Comparison of ENCODE assay signal across 13 cellular contexts in genomic region chr11:119491753-119492455, GRCh38.
DNase-seq lines count a peak whose midpoint lies in the region; ATAC-seq, FAIRE-seq and TF ChIP-seq lines count a peak whose summit lies in the region.
"Had no signal": no experiment of that assay in that cellular context is flagged by ENCODE, and none has a peak within 500 bp of the region (broad histone marks: within the 10 kb centered on the region; RNA-seq: fewer than 3 reads in every experiment).

No MANE protein-coding gene starts in this region.

- H2BK15ac ChIP-seq in H1 (ENCODE audit: low read length), result no peak overlapping the region

- intact Hi-C loops in MCF 10A (cut with micrococcal nuclease) (no loop called here), breast epithelium (cut with DNase I; ENCODE audit: low total_unique reads) (no loop called here)

- H3K9ac ChIP-seq in H1 (replicated peaks in 1 of 4; ENCODE audit: extremely low read depth in 1 of 4, low read depth in 3 of 4, low read length in 3 of 4), result no peak overlapping the region

- H3K4me1 ChIP-seq in breast epithelium, result no peaks in the 10 kb centered on the region
- peaks cover 0 to 5% (median 2%) of the 10 kb centered on the region in 4 experiments; a peak in 5 of 7 replicates for H3K4me1 ChIP-seq in H1 (replicated peaks in 1 of 4; ENCODE audit: control insufficient read depth in 3 of 4, insufficient read depth in 4 of 4, low read length in 3 of 4)
- H3K4me1 ChIP-seq in thoracic aorta (ENCODE audit: control insufficient read depth in 1 of 2, low read depth in 2 of 2), result no peaks in the 10 kb centered on the region
- H3K4me1 ChIP-seq: right atrium auricular region had no signal

- H2BK120ac ChIP-seq in H1 (replicated peaks; ENCODE audit: low read depth, low read length), result no peak overlapping the region

- H3K79me1 ChIP-seq in H1 (ENCODE audit: low read depth, low read length), result no peaks in the 10 kb centered on the region

- H3K56ac ChIP-seq in H1 (replicated peaks; ENCODE audit: insufficient read length, low read depth, low read length), result no peak overlapping the region

- peaks cover 0 to 5% of the 10 kb centered on the region in 2 experiments for H4K20me1 ChIP-seq in H1 (replicated peaks in 1 of 2; ENCODE audit: control insufficient read depth in 1 of 2, insufficient read depth in 2 of 2, low read length in 2 of 2)

- H3K27ac Mint-ChIP-seq in MCF 10A (ENCODE audit: low read depth, unreplicated experiment), result no peak overlapping the region
- H3K27ac Mint-ChIP-seq: activated naive CD4-positive, alpha-beta T cell treated with anti-CD3 and anti-CD28 coated beads, Interleukin-2, amount 10 ng/mL, durations not matched to agents 7 days and 5 days; stimulated activated naive CD8-positive, alpha-beta T cell treated with anti-CD3 and anti-CD28 coated beads, Interleukin-15, Interleukin-2, amounts not matched to agents 100 ng/mL and 50 ng/mL, for 24 hours; T-helper 1 cell treated with Interleukin-12 subunit alpha and Interleukin-12 subunit beta and Interleukin-4 antibody, amounts not matched to agents 30 μg/mL and 1 μg/mL, for 36 hours had no signal

- no peak overlapping the region for H4K5ac ChIP-seq in H1 (ENCODE audit: insufficient read length, low read depth, low read length)

- H2BK12ac ChIP-seq in H1 (ENCODE audit: low read depth, low read length), result no peak overlapping the region

- H3K27ac ChIP-seq in breast epithelium (no peak overlapping the region), H1 (ENCODE audit: low read depth, low read length) (no peak overlapping the region), thoracic aorta (no peak overlapping the region)
- H3K27ac ChIP-seq: right atrium auricular region had no signal

- no TSS peak for BruUV-seq in MCF 10A (replicated peaks; lab: Mats Ljungman, UMichigan)

- H3K4me1 Mint-ChIP-seq in MCF 10A (ENCODE audit: insufficient read depth, unreplicated experiment), result no peaks in the 10 kb centered on the region
- H3K4me1 Mint-ChIP-seq: activated naive CD4-positive, alpha-beta T cell treated with anti-CD3 and anti-CD28 coated beads, Interleukin-2, amount 10 ng/mL, durations not matched to agents 7 days and 5 days had no signal

- H3K9me3 Mint-ChIP-seq in MCF 10A (ENCODE audit: unreplicated experiment), result no peaks in the 10 kb centered on the region
- H3K9me3 Mint-ChIP-seq: activated naive CD4-positive, alpha-beta T cell treated with anti-CD3 and anti-CD28 coated beads, Interleukin-2, amount 10 ng/mL, durations not matched to agents 7 days and 5 days; stimulated activated naive CD8-positive, alpha-beta T cell treated with anti-CD3 and anti-CD28 coated beads, Interleukin-15, Interleukin-2, amounts not matched to agents 100 ng/mL and 50 ng/mL, for 24 hours; T-helper 1 cell treated with Interleukin-12 subunit alpha and Interleukin-12 subunit beta and Interleukin-4 antibody, amounts not matched to agents 30 μg/mL and 1 μg/mL, for 36 hours had no signal

- TF ChIP-seq EP300 in H1 (IDR thresholded peaks at IDR 0.05; ENCODE audit: borderline replicate concordance in 1 of 2, low read depth in 2 of 2, low read length in 2 of 2), result no peak

- WGBS in H1 (ENCODE audit: extremely low coverage in 1 of 2, insufficient coverage in 1 of 2, insufficient read length in 1 of 2, insufficient replicate concordance in 2 of 2, low coverage in 1 of 2, low lambda C conversion rate in 2 of 2, missing lambda C conversion rate in 1 of 2), 2 experiments, result 87% methylated on average over 15 of the region's 15 CpGs; no CpG with 5 or more reads in 1 of the 2 experiments

- no peak overlapping the region for H2BK5ac ChIP-seq in H1 (ENCODE audit: low read depth, low read length)

- H3K4me3 Mint-ChIP-seq in MCF 10A (ENCODE audit: unreplicated experiment), result no peak overlapping the region
- H3K4me3 Mint-ChIP-seq: activated naive CD4-positive, alpha-beta T cell treated with anti-CD3 and anti-CD28 coated beads, Interleukin-2, amount 10 ng/mL, durations not matched to agents 7 days and 5 days; stimulated activated naive CD8-positive, alpha-beta T cell treated with anti-CD3 and anti-CD28 coated beads, Interleukin-15, Interleukin-2, amounts not matched to agents 100 ng/mL and 50 ng/mL, for 24 hours; T-helper 1 cell treated with Interleukin-12 subunit alpha and Interleukin-12 subunit beta and Interleukin-4 antibody, amounts not matched to agents 30 μg/mL and 1 μg/mL, for 36 hours had no signal

- H3K4me3 ChIP-seq in breast epithelium, result no peak overlapping the region
- H3K4me3 ChIP-seq in H1 (ENCODE audit: extremely low read depth in 1 of 4, insufficient read depth in 2 of 4, low read depth in 3 of 4, low read length in 4 of 4), result no peak overlapping the region
- no peak overlapping the region for H3K4me3 ChIP-seq in thoracic aorta
- H3K4me3 ChIP-seq: right atrium auricular region had no signal

- no peak overlapping the region for H3K23ac ChIP-seq in H1 (ENCODE audit: insufficient read length)

- TF ChIP-seq CTCF in MCF 10A (IDR thresholded peaks at IDR 0.05; ENCODE audit: unreplicated experiment) (peak; percentile 25), breast epithelium (IDR thresholded peaks at IDR 0.05) (no peak), H1 (IDR thresholded peaks at IDR 0.05; ENCODE audit: control extremely low read depth in 1 of 3, insufficient read depth in 1 of 3, low read depth in 1 of 3, low read length in 3 of 3) (peak in 1 of 3 experiments; percentile 13; a peak in 2 of 4 replicates), thoracic aorta (IDR thresholded peaks at IDR 0.05) (peak; percentile 12)

- no peak overlapping the region for H2BK20ac ChIP-seq in H1 (ENCODE audit: low read length)

- H3K4me2 ChIP-seq in H1 (ENCODE audit: insufficient read depth in 1 of 2, low read depth in 2 of 2, low read length in 2 of 2), result no peak overlapping the region

- H3K14ac ChIP-seq in H1 (ENCODE audit: insufficient read length), result no peak overlapping the region

- peak in 1 of 2 experiments; percentile 38; a peak in 2 of 4 replicates for TF ChIP-seq RAD21 in H1 (IDR thresholded peaks at IDR 0.05 in 1 of 2, conservative IDR thresholded peaks at IDR 0.05 in 1 of 2; ENCODE audit: low read depth in 2 of 2, low read length in 2 of 2)

- no peaks in the 10 kb centered on the region for H3K79me2 ChIP-seq in H1 (ENCODE audit: control insufficient read depth in 1 of 2, insufficient read depth in 2 of 2, low read length in 2 of 2)

- H3K27me3 ChIP-seq in breast epithelium, result no peaks in the 10 kb centered on the region
- H3K27me3 ChIP-seq in H1 (replicated peaks in 1 of 4; ENCODE audit: control insufficient read depth in 3 of 4, extremely low read depth in 1 of 4, insufficient read depth in 3 of 4, low read length in 3 of 4), result no peaks in the 10 kb centered on the region
- H3K27me3 ChIP-seq in thoracic aorta (replicated peaks; ENCODE audit: insufficient read depth), result no peaks in the 10 kb centered on the region
- H3K27me3 ChIP-seq: right atrium auricular region had no signal

- DNase-seq in MCF 10A (ENCODE audit: unreplicated experiment) (no peak), breast epithelium (ENCODE audit: low spot score in 2 of 2) (no peak), NCI-H2227 (lab: John Stamatoyannopoulos, UW; ENCODE audit: unreplicated experiment) (peak; percentile 40), H1 (ENCODE audit: low read depth in 1 of 2, low spot score in 2 of 2) (no peak), thoracic aorta (ENCODE audit: low spot score) (no peak), NCI-H1694 (lab: John Stamatoyannopoulos, UW) (no peak)
- no peak for DNase-seq in stimulated activated CD4-positive, alpha-beta T cell treated with anti-CD3 and anti-CD28 coated beads, Interleukin-12 subunit alpha, Interleukin-12 subunit beta, amount 100 ng/mL, for 4 hours
- DNase-seq: activated naive CD4-positive, alpha-beta T cell treated with anti-CD3 and anti-CD28 coated beads, Interleukin-2, amount 10 ng/mL, durations not matched to agents 7 days and 5 days; hippocampal formation had no signal

- H4K91ac ChIP-seq in H1 (replicated peaks; ENCODE audit: insufficient read length, low read length), result no peak overlapping the region

- CTCF ChIA-PET in MCF 10A (lab: Yijun Ruan, JAX), result interaction anchor here (0.6 to 1.8 kb wide), 7 partner anchors 42 to 617 kb away, joined by 3 to 9 read pairs (median 3); no protein-coding TSS in a partner anchor
- CTCF ChIA-PET in H1 (lab: Charles Lee; ENCODE audit: partially characterized antibody), result interaction anchor here (0.6 to 7.5 kb wide), 38 partner anchors 9 to 903 kb away, joined by 3 to 79 read pairs (median 3); no protein-coding TSS in a partner anchor

- no peak overlapping the region for H3K4ac ChIP-seq in H1 (replicated peaks; ENCODE audit: insufficient read length, low read depth, low read length)

- H3K36me3 ChIP-seq in breast epithelium (no peaks in the 10 kb centered on the region), H1 (ENCODE audit: control insufficient read depth in 2 of 4, insufficient read depth in 4 of 4, low read length in 3 of 4) (no peaks in the 10 kb centered on the region), thoracic aorta (no peaks in the 10 kb centered on the region)
- H3K36me3 ChIP-seq: right atrium auricular region had no signal

- H3K9me3 ChIP-seq in breast epithelium (no peaks in the 10 kb centered on the region), H1 (ENCODE audit: insufficient read depth in 2 of 2, low read depth in 1 of 2, low read length in 1 of 2) (no peaks in the 10 kb centered on the region), thoracic aorta (no peaks in the 10 kb centered on the region)
- H3K9me3 ChIP-seq: right atrium auricular region had no signal

- H3K18ac ChIP-seq in H1 (ENCODE audit: extremely low read depth, low read length), result no peak overlapping the region

- TF ChIP-seq POLR2A in breast epithelium (IDR thresholded peaks at IDR 0.05) (no peak), H1 (IDR thresholded peaks at IDR 0.05; ENCODE audit: control extremely low read depth in 1 of 2, low read depth in 2 of 2, low read length in 2 of 2) (no peak)

- H3K23me2 ChIP-seq in H1 (ENCODE audit: low read depth, low read length), result peaks cover 5% of the 10 kb centered on the region; the same call in 1 of the 2 replicates

- H3K27me3 Mint-ChIP-seq in MCF 10A (ENCODE audit: insufficient read depth, unreplicated experiment), result peaks cover 53% of the 10 kb centered on the region

- ATAC-seq in thoracic aorta (ENCODE audit: insufficient number of reproducible peaks, low FRiP score, low read depth) (no peak), HG03520 (IDR thresholded peaks at IDR 0.05; ENCODE audit: unreplicated experiment) (no peak)

- no peak overlapping the region for H2AK5ac ChIP-seq in H1 (ENCODE audit: low read depth, low read length)

- POLR2A ChIA-PET in MCF 10A (lab: Yijun Ruan, JAX) (no interaction called here), H1 (lab: Charles Lee; ENCODE audit: partially characterized antibody) (interaction anchor here (1.1 kb wide), 1 partner anchor 13 kb away, joined by 3 read pairs; no protein-coding TSS in a partner anchor)

- peaks cover 6% of the 10 kb centered on the region for H3K36me3 Mint-ChIP-seq in MCF 10A (ENCODE audit: insufficient read depth, unreplicated experiment)
- H3K36me3 Mint-ChIP-seq: activated naive CD4-positive, alpha-beta T cell treated with anti-CD3 and anti-CD28 coated beads, Interleukin-2, amount 10 ng/mL, durations not matched to agents 7 days and 5 days had no signal

- FAIRE-seq in H1 (lab: Jason Lieb, UNC), result no peak

- no peak overlapping the region for H2AFZ ChIP-seq in H1 (ENCODE audit: low read length)

- H4K8ac ChIP-seq in H1 (ENCODE audit: extremely low read depth, insufficient read depth, low read length), result no peak overlapping the region

TF ChIP-seq in H1, 55 proteins besides CTCF, POLR2A, EP300 and RAD21 (continues in another document):
- TF ChIP-seq BCL11A (IDR thresholded peaks at IDR 0.05; ENCODE audit: low read depth in 2 of 2, low read length in 2 of 2), result no peak

Comparison
In these comparisons a context has a peak if more than half of its experiments do, and no peak if none do; other contexts are left out.
1. CTCF ChIP-seq: peak in MCF 10A (single experiment) and thoracic aorta (single experiment); none in breast epithelium (0 of 3).